11 cellular contexts compared by ENCODE assay signal in the genomic region with DNA sequence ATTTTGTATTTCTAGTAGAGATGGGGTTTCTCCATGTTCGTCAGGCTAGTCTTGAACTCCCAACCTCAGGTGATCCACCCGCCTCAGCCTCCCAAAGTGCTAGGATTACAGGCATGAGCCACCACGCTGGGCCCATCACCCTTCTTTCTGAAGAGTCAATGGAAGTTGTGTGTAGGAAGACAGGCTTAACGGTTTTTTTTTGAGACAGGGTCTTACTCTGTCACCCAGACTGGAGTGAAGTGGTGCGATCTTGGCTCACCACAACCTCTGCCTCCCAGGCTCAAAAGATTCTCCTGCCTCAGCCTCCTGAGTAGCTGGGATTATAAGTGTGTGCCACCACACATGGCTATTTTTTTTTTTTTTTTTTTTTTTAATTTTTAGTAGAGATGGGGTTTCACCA. TPM values are rescaled to one million over a fixed set of nuclear protein-coding genes. Genes with fewer than 3 reads are reported as not detected.
A peak's percentile ranks its signal among the peaks of the same experiment; 100 is the strongest.
DNase-seq lines count a peak whose midpoint lies in the region; ATAC-seq and TF ChIP-seq lines count a peak whose summit lies in the region.
"Not testable (repeated sequence)": the region's sequence is repeated elsewhere in the genome, so short reads cannot be mapped to it uniquely, and the experiment has no call there.
"Had no signal": no experiment of that assay in that cellular context is flagged by ENCODE, and none has a peak within 500 bp of the region (broad histone marks: within the 10 kb centered on the region; RNA-seq: fewer than 3 reads in every experiment).

No MANE protein-coding gene starts in this region.

- not testable (repeated sequence) for H3K36me3 Mint-ChIP-seq in CD8-positive, alpha-beta T cell; activated CD4-positive, alpha-beta memory T cell treated with anti-CD3 and anti-CD28 coated beads, Interleukin-2, amount 10 ng/mL, durations not matched to agents 7 days and 5 days (ENCODE audit: low read depth); type B pancreatic cell
- peaks cover 37% of the 10 kb centered on the region for H3K36me3 Mint-ChIP-seq in MCF 10A (ENCODE audit: insufficient read depth, unreplicated experiment)

- not testable (repeated sequence) for ATAC-seq in CD8-positive, alpha-beta T cell

- not testable (repeated sequence) for H3K14ac ChIP-seq in mesenchymal stem cell (ENCODE audit: low read length in 2 of 2)

- not testable (repeated sequence) for DNase-seq in CD8-positive, alpha-beta T cell; NB4 (ENCODE audit: low read depth); activated CD4-positive, alpha-beta memory T cell treated with anti-CD3 and anti-CD28 coated beads, Interleukin-2, amount 10 ng/mL, durations not matched to agents 7 days and 5 days; fibroblast of mammary gland (ENCODE audit: low read depth); type B pancreatic cell (ENCODE audit: extremely low spot score, unreplicated experiment)
- DNase-seq in MCF 10A (ENCODE audit: unreplicated experiment), result peak; percentile 17
- peak; percentile 59 for DNase-seq in mesenchymal stem cell

- not testable (repeated sequence) for H3K18ac ChIP-seq in mesenchymal stem cell (ENCODE audit: low read depth in 1 of 2, low read length in 2 of 2)

- H3K4me3 Mint-ChIP-seq in CD8-positive, alpha-beta T cell, result peak overlapping the region; percentile 93
- peak overlapping the region; percentile 95 for H3K4me3 Mint-ChIP-seq in activated CD4-positive, alpha-beta memory T cell treated with anti-CD3 and anti-CD28 coated beads, Interleukin-2, amount 10 ng/mL, durations not matched to agents 7 days and 5 days
- peak overlapping the region; percentile 79 for H3K4me3 Mint-ChIP-seq in MCF 10A (ENCODE audit: unreplicated experiment)
- peak overlapping the region; percentile 95 for H3K4me3 Mint-ChIP-seq in type B pancreatic cell

- H3K9me3 Mint-ChIP-seq in CD8-positive, alpha-beta T cell; activated CD4-positive, alpha-beta memory T cell treated with anti-CD3 and anti-CD28 coated beads, Interleukin-2, amount 10 ng/mL, durations not matched to agents 7 days and 5 days; MCF 10A (ENCODE audit: unreplicated experiment); type B pancreatic cell: not testable (repeated sequence)

- H3K4me2 ChIP-seq in mesenchymal stem cell (ENCODE audit: low read length, poor library complexity, severe bottlenecking), result peak overlapping the region; percentile 66

- not testable (repeated sequence) for H3K27ac Mint-ChIP-seq in CD8-positive, alpha-beta T cell
- peak overlapping the region; percentile 66 for H3K27ac Mint-ChIP-seq in activated CD4-positive, alpha-beta memory T cell treated with anti-CD3 and anti-CD28 coated beads, Interleukin-2, amount 10 ng/mL, durations not matched to agents 7 days and 5 days
- H3K27ac Mint-ChIP-seq in MCF 10A (ENCODE audit: low read depth, unreplicated experiment) (peak overlapping the region; percentile 97), type B pancreatic cell (peak overlapping the region; percentile 95)

- TF ChIP-seq POLR2A in NB4 (IDR thresholded peaks at IDR 0.05; ENCODE audit: extremely low read depth, insufficient read length), result not testable (repeated sequence)

- H4K91ac ChIP-seq in mesenchymal stem cell (ENCODE audit: low read length), result not testable (repeated sequence)

- peaks cover 26% of the 10 kb centered on the region for H3K4me1 Mint-ChIP-seq in CD8-positive, alpha-beta T cell (ENCODE audit: low read depth)
- H3K4me1 Mint-ChIP-seq in activated CD4-positive, alpha-beta memory T cell treated with anti-CD3 and anti-CD28 coated beads, Interleukin-2, amount 10 ng/mL, durations not matched to agents 7 days and 5 days, result peaks cover 65% of the 10 kb centered on the region
- H3K4me1 Mint-ChIP-seq in MCF 10A (ENCODE audit: insufficient read depth, unreplicated experiment), result peaks cover 61% of the 10 kb centered on the region
- peaks cover 22% of the 10 kb centered on the region for H3K4me1 Mint-ChIP-seq in type B pancreatic cell (ENCODE audit: unreplicated experiment)

- not testable (repeated sequence) for H3K9me3 ChIP-seq in CD8-positive, alpha-beta T cell (ENCODE audit: low read length); mesenchymal stem cell (ENCODE audit: control insufficient read depth, low read length)

- peaks cover 26% of the 10 kb centered on the region for H3K27me3 Mint-ChIP-seq in CD8-positive, alpha-beta T cell (ENCODE audit: low read depth)
- H3K27me3 Mint-ChIP-seq in activated CD4-positive, alpha-beta memory T cell treated with anti-CD3 and anti-CD28 coated beads, Interleukin-2, amount 10 ng/mL, durations not matched to agents 7 days and 5 days, result peaks cover 13% of the 10 kb centered on the region
- not testable (repeated sequence) for H3K27me3 Mint-ChIP-seq in MCF 10A (ENCODE audit: insufficient read depth, unreplicated experiment); type B pancreatic cell

- H2BK15ac ChIP-seq in mesenchymal stem cell (ENCODE audit: low read depth, poor library complexity, severe bottlenecking), result not testable (repeated sequence)

- H2BK12ac ChIP-seq in mesenchymal stem cell (ENCODE audit: low read length in 2 of 2), result not testable (repeated sequence)

- H2AFZ ChIP-seq in mesenchymal stem cell (ENCODE audit: low read depth, low read length), result not testable (repeated sequence)

- not testable (repeated sequence) for H3K79me1 ChIP-seq in mesenchymal stem cell (replicated peaks; ENCODE audit: low read length, poor library complexity, severe bottlenecking)

- H2BK5ac ChIP-seq in mesenchymal stem cell (ENCODE audit: low read depth, low read length, poor library complexity, severe bottlenecking), result not testable (repeated sequence)

- not testable (repeated sequence) for H3K27ac ChIP-seq in CD8-positive, alpha-beta T cell (ENCODE audit: low read depth, low read length); mesenchymal stem cell (ENCODE audit: low read length, poor library complexity, severe bottlenecking)
- peak overlapping the region; percentile 100 for H3K27ac ChIP-seq in rectal smooth muscle tissue (ENCODE audit: low read depth, low read length)

- not testable (repeated sequence) for H2BK120ac ChIP-seq in mesenchymal stem cell (ENCODE audit: low read depth, low read length)

- 80% methylated on average over 5 of the region's 5 CpGs for WGBS in mesenchymal stem cell

- not testable (repeated sequence) for H3K4ac ChIP-seq in mesenchymal stem cell (ENCODE audit: low read depth in 1 of 2, low read length in 2 of 2)

- BruUV-seq in MCF 10A (replicated peaks; lab: Mats Ljungman, UMichigan), result not testable (repeated sequence)

- CTCF ChIA-PET in CD8-positive, alpha-beta T cell (lab: Charles Lee), result interaction anchor here (28.9 kb wide), 1 partner anchor 21 kb away, joined by 1057 read pairs; a partner anchor contains a TSS
- CTCF ChIA-PET in activated CD4-positive, alpha-beta memory T cell treated with anti-CD3 and anti-CD28 coated beads, Interleukin-2, amount 10 ng/mL, durations not matched to agents 7 days and 5 days (lab: Charles Lee), result interaction anchor here (2.5 to 9.8 kb wide), 3 partner anchors 10 to 21 kb away, joined by 8 to 98 read pairs (median 86); no protein-coding TSS in a partner anchor
- CTCF ChIA-PET in MCF 10A (lab: Yijun Ruan, JAX), result interaction anchor here (12.8 to 46.2 kb wide), 2 partner anchors 12 to 22 kb away, joined by 252 to 1892 read pairs; a partner anchor contains a TSS

- not testable (repeated sequence) for TF ChIP-seq CTCF in CD8-positive, alpha-beta T cell (IDR thresholded peaks at IDR 0.05); NB4 (IDR thresholded peaks at IDR 0.05; ENCODE audit: low read depth, low read length); MCF 10A (IDR thresholded peaks at IDR 0.05; ENCODE audit: unreplicated experiment); fibroblast of mammary gland (conservative IDR thresholded peaks at IDR 0.05; ENCODE audit: control insufficient read depth, insufficient read depth, low read depth, low read length); type B pancreatic cell (conservative IDR thresholded peaks at IDR 0.05)

- intact Hi-C loops in CD8-positive, alpha-beta T cell (cut with DNase I, micrococcal nuclease); MCF 10A (cut with micrococcal nuclease): not testable (repeated sequence)

- H3K4me3 ChIP-seq in CD8-positive, alpha-beta T cell (ENCODE audit: low read depth, low read length), result not testable (repeated sequence)
- H3K4me3 ChIP-seq in NB4 (ENCODE audit: low read depth, low read length), result peak overlapping the region; percentile 93
- peak overlapping the region; percentile 99 for H3K4me3 ChIP-seq in fibroblast of mammary gland (ENCODE audit: control insufficient read depth, low read depth, low read length)
- H3K4me3 ChIP-seq in mesenchymal stem cell (ENCODE audit: insufficient read depth in 1 of 2, low read depth in 1 of 2, low read length in 2 of 2), result peak overlapping the region in 1 of 2 experiments; percentile 89
- H3K4me3 ChIP-seq in rectal smooth muscle tissue (ENCODE audit: low read length), result peak overlapping the region; percentile 100

- not testable (repeated sequence) for H2AK5ac ChIP-seq in mesenchymal stem cell (ENCODE audit: low read length, severe bottlenecking)

- H3K9ac ChIP-seq in mesenchymal stem cell (ENCODE audit: low read length), result peak overlapping the region; percentile 99
- not testable (repeated sequence) for H3K9ac ChIP-seq in rectal smooth muscle tissue (ENCODE audit: low read length)

- H3K4me1 ChIP-seq in CD8-positive, alpha-beta T cell (ENCODE audit: insufficient read depth, low read length), result peaks cover 22% of the 10 kb centered on the region
- H3K4me1 ChIP-seq in mesenchymal stem cell (ENCODE audit: control insufficient read depth, insufficient read depth, low read depth, low read length) (peaks cover 50% of the 10 kb centered on the region), rectal smooth muscle tissue (ENCODE audit: control insufficient read depth, insufficient read depth, low read length) (peaks cover 42% of the 10 kb centered on the region)

- not testable (repeated sequence) for H3K36me3 ChIP-seq in CD8-positive, alpha-beta T cell (ENCODE audit: insufficient read depth, low read length); rectal smooth muscle tissue (ENCODE audit: control insufficient read depth, insufficient read depth, low read length)
- peaks cover 4 to 44% of the 10 kb centered on the region in 2 experiments for H3K36me3 ChIP-seq in mesenchymal stem cell (ENCODE audit: control insufficient read depth in 1 of 2, insufficient read depth in 2 of 2, low read depth in 1 of 2, low read length in 2 of 2)

- peaks cover 18% of the 10 kb centered on the region for H3K27me3 ChIP-seq in CD8-positive, alpha-beta T cell (ENCODE audit: insufficient read depth, low read length)
- not testable (repeated sequence) for H3K27me3 ChIP-seq in mesenchymal stem cell (ENCODE audit: control insufficient read depth in 1 of 2, insufficient read depth in 1 of 2, low read length in 2 of 2); rectal smooth muscle tissue (ENCODE audit: control insufficient read depth, insufficient read depth, low read length)

- H3K23ac ChIP-seq in mesenchymal stem cell (ENCODE audit: low read length in 2 of 2), result not testable (repeated sequence)

- POLR2A ChIA-PET in CD8-positive, alpha-beta T cell (lab: Charles Lee), result interaction anchor here (0.6 to 1.2 kb wide), 2 partner anchors 20 to 193 kb away, joined by 3 to 4 read pairs; no protein-coding TSS in a partner anchor
- POLR2A ChIA-PET in activated CD4-positive, alpha-beta memory T cell treated with anti-CD3 and anti-CD28 coated beads, Interleukin-2, amount 10 ng/mL, durations not matched to agents 7 days and 5 days (lab: Charles Lee), result interaction anchor here (0.9 to 9.2 kb wide), 3 partner anchors 10 to 20 kb away, joined by 6 to 111 read pairs (median 73); no protein-coding TSS in a partner anchor
- POLR2A ChIA-PET in MCF 10A (lab: Yijun Ruan, JAX), result interaction anchor here (0.5 to 25.7 kb wide), 13 partner anchors 11 to 811 kb away, joined by 3 to 960 read pairs (median 6); a partner anchor contains a TSS

- H4K8ac ChIP-seq in mesenchymal stem cell (ENCODE audit: low read length), result not testable (repeated sequence)

RNA-seq across cellular contexts. Expression of a gene that starts 2.2 kb away (rescaled TPM):
- 100 to 1,000 TPM; 281 to 298 TPM for total RNA-seq in CD8-positive, alpha-beta T cell
- total RNA-seq in activated CD4-positive, alpha-beta memory T cell treated with anti-CD3 and anti-CD28 coated beads, Interleukin-2, amount 10 ng/mL, durations not matched to agents 7 days and 5 days, result 100 to 1,000 TPM in 1 of 2 experiments, 10 to 100 TPM in 1; 93.6 to 101 TPM
- 620 and 716 TPM in 2 replicates for total RNA-seq in MCF 10A (2022)
- 732 TPM for polyA plus RNA-seq in mesenchymal stem cell (2013, experiment 1 of 2)
- 747 TPM for polyA plus RNA-seq in mesenchymal stem cell (2013, experiment 2 of 2)
- total RNA-seq in type B pancreatic cell (ENCODE audit: low replicate concordance), result 141 and 400 TPM in 2 replicates

RNA-seq across cellular contexts. Expression of a gene that starts 34.5 kb away (rescaled TPM):
- under 1 TPM; 0.14 to 0.22 TPM for total RNA-seq in CD8-positive, alpha-beta T cell
- under 1 TPM in 1 of 2 experiments, not detected in 1; 0.05 TPM for total RNA-seq in activated CD4-positive, alpha-beta memory T cell treated with anti-CD3 and anti-CD28 coated beads, Interleukin-2, amount 10 ng/mL, durations not matched to agents 7 days and 5 days
- 0.88 and 0.91 TPM in 2 replicates for total RNA-seq in MCF 10A (2022)
- polyA plus RNA-seq in mesenchymal stem cell (2013, experiment 1 of 2), result 10.4 TPM
- 10.7 TPM for polyA plus RNA-seq in mesenchymal stem cell (2013, experiment 2 of 2)
- total RNA-seq in type B pancreatic cell (ENCODE audit: low replicate concordance), result 31.0 and 61.9 TPM in 2 replicates
- total RNA-seq: mononuclear cell had no signal

RNA-seq across cellular contexts. Expression of a gene that starts 36.7 kb away (rescaled TPM):
- 1 to 10 TPM; 2.9 to 4.0 TPM for total RNA-seq in CD8-positive, alpha-beta T cell
- total RNA-seq in activated CD4-positive, alpha-beta memory T cell treated with anti-CD3 and anti-CD28 coated beads, Interleukin-2, amount 10 ng/mL, durations not matched to agents 7 days and 5 days, result 10 to 100 TPM; 20.8 to 21.5 TPM
- total RNA-seq in MCF 10A (2022) (1.5 and 4.7 TPM in 2 replicates), type B pancreatic cell (ENCODE audit: low replicate concordance) (7.1 and 12.9 TPM in 2 replicates)
- 0.61 TPM for polyA plus RNA-seq in mesenchymal stem cell (2013, experiment 1 of 2)
- polyA plus RNA-seq in mesenchymal stem cell (2013, experiment 2 of 2), result 0.40 TPM

RNA-seq across cellular contexts. Expression of a gene that starts 55.8 kb away (rescaled TPM):
- total RNA-seq in CD8-positive, alpha-beta T cell, result under 1 TPM; 0.38 to 0.86 TPM
- under 1 TPM in 1 of 2 experiments, not detected in 1; 0.53 TPM for total RNA-seq in activated CD4-positive, alpha-beta memory T cell treated with anti-CD3 and anti-CD28 coated beads, Interleukin-2, amount 10 ng/mL, durations not matched to agents 7 days and 5 days
- total RNA-seq in MCF 10A (2022), result 1.6 and 5.5 TPM in 2 replicates
- polyA plus RNA-seq in mesenchymal stem cell (2013, experiment 1 of 2), result not detected
- not detected for polyA plus RNA-seq in mesenchymal stem cell (2013, experiment 2 of 2)
- total RNA-seq in type B pancreatic cell (ENCODE audit: low replicate concordance), result 97.9 and 294 TPM in 2 replicates
- total RNA-seq: LHCN-M2, RPMI7951 had no signal

Comparison
In these comparisons a context has a peak if more than half of its experiments do, and no peak if none do; other contexts are left out.
1. RNA of a gene that starts 34.5 kb away (total RNA-seq): 31.0 to 61.9 TPM in type B pancreatic cell; 0.88 to 0.91 TPM in MCF 10A, 0.14 to 0.22 TPM in CD8-positive, alpha-beta T cell and 0.05 TPM in activated CD4-positive, alpha-beta memory T cell treated with anti-CD3 and anti-CD28 coated beads, Interleukin-2, amount 10 ng/mL, durations not matched to agents 7 days and 5 days; every median in the first group is over 10 times any median in the second.
2. Peak in every context shown above with its lines, with median percentiles within 50 percentile points of each other: H3K4me3 Mint-ChIP-seq.